ENCODE assay signal across 1 cellular context in genomic region chr15:100696452-100696851, GRCh38.
TF ChIP-seq lines count a peak whose summit lies in the region.

No MANE protein-coding gene starts in this region.

TF ChIP-seq in HepG2, 621 proteins besides CTCF, POLR2A, EP300 and RAD21 (continued from another document):
- TF ChIP-seq NR2C2 (CRISPR knock-in tag; IDR thresholded peaks at IDR 0.05; ENCODE audit: borderline replicate concordance) (no peak), HNRNPK (IDR thresholded peaks at IDR 0.05; ENCODE audit: low read depth, low read length, poor library complexity, severe bottlenecking) (no peak), ZMAT3 (CRISPR knock-in tag; conservative IDR thresholded peaks at IDR 0.05) (no peak), YEATS4 (CRISPR knock-in tag; IDR thresholded peaks at IDR 0.05; ENCODE audit: borderline replicate concordance) (no peak), ZNF30 (CRISPR knock-in tag; IDR thresholded peaks at IDR 0.05) (no peak), FOXM1 (CRISPR knock-in tag; IDR thresholded peaks at IDR 0.05) (no peak)
